18 cellular contexts compared by ENCODE assay signal in the genomic region with DNA sequence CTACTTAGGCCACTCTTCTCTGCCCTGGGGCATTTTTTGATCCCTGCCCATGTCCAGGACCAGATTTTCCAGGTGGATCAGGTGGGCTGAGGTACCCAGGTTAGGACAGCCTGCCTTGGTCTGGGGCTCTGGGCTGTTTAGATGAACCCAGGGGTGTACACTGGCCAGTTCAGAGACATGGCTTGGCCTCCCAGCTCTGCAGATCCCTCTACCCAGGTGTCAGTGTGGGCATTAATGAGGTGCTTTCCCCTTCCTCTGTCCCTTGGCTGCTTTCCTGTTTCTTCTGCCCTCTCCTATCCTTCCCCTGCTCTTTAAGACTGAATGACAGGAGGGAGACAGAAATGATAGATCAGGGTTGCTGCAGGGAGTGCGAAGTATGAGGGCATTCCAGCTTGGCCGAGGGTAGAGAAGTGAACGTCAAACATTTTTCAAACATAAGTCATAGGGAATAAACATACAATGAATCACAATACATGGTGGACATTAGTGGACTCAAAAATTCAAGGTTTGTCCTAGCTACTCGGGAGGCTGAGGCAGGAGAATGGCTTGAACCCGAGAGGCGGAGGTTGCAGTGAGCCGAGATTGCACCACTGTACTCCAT. TPM values are rescaled to one million over a fixed set of nuclear protein-coding genes. Genes with fewer than 3 reads are reported as not detected.
DNase-seq lines count a peak whose midpoint lies in the region; ATAC-seq and TF ChIP-seq lines count a peak whose summit lies in the region.
"Had no signal": no experiment of that assay in that cellular context is flagged by ENCODE, and none has a peak within 500 bp of the region (broad histone marks: within the 10 kb centered on the region; RNA-seq: fewer than 3 reads in every experiment).

No MANE protein-coding gene starts in this region.

- H3K36me3 ChIP-seq in IMR-90 (ENCODE audit: control insufficient read depth, insufficient read depth, low read length) (no peaks in the 10 kb centered on the region), mammary epithelial cell (ENCODE audit: insufficient read depth, low read length) (no peaks in the 10 kb centered on the region), mesenchymal stem cell (ENCODE audit: control insufficient read depth in 1 of 2, insufficient read depth in 2 of 2, low read depth in 1 of 2, low read length in 2 of 2) (peaks cover 0 to 14% of the 10 kb centered on the region in 2 experiments), esophagus squamous epithelium (no peaks in the 10 kb centered on the region)

- H4K20me1 ChIP-seq in IMR-90 (ENCODE audit: insufficient read depth, low read length): no peaks in the 10 kb centered on the region
- no peaks in the 10 kb centered on the region for H4K20me1 ChIP-seq in mammary epithelial cell (ENCODE audit: insufficient read depth, low read length)

- H3K79me2 ChIP-seq in mammary epithelial cell (ENCODE audit: insufficient read depth, low read length): no peaks in the 10 kb centered on the region
- H3K79me2 ChIP-seq: parathyroid adenoma had no signal

- H3K79me1 ChIP-seq in IMR-90 (ENCODE audit: low read depth in 1 of 2, low read length in 2 of 2) (no peaks in the 10 kb centered on the region), mesenchymal stem cell (replicated peaks; ENCODE audit: low read length, poor library complexity, severe bottlenecking) (no peaks in the 10 kb centered on the region)

- peak overlapping the region; percentile 77; the same call in 2 of the 3 replicates for H2BK15ac ChIP-seq in IMR-90 (ENCODE audit: low read depth, low read length)
- H2BK15ac ChIP-seq in mesenchymal stem cell (ENCODE audit: low read depth, poor library complexity, severe bottlenecking): no peak overlapping the region

- H3K14ac ChIP-seq in IMR-90 (replicated peaks; ENCODE audit: low read depth, low read length) (peak overlapping the region; percentile 58; the same call in 1 of the 2 replicates), mesenchymal stem cell (ENCODE audit: low read length in 2 of 2) (no peak overlapping the region)

- in situ Hi-C loops in IMR-90 (cut with MboI; ENCODE audit: low sequenced_read_pairs): loop anchor here (5.0 kb wide), 1 partner anchor 450 kb away; no protein-coding TSS in a partner anchor
- in situ Hi-C loops in mammary epithelial cell (cut with MboI; ENCODE audit: low sequenced_read_pairs in 2 of 2): loop anchor here in 1 of 2 donors (10.0 kb wide), 1 partner anchor 447 kb away; a partner anchor contains a TSS

- H2AK5ac ChIP-seq in IMR-90 (ENCODE audit: low read depth, low read length) (peak overlapping the region; percentile 80), mesenchymal stem cell (ENCODE audit: low read length, severe bottlenecking) (no peak overlapping the region)

- H2BK12ac ChIP-seq in mesenchymal stem cell (ENCODE audit: low read length in 2 of 2): no peak overlapping the region

- H3K27ac ChIP-seq in IMR-90 (ENCODE audit: insufficient read depth, low read length) (peak overlapping the region; percentile 8; the same call in 1 of the 2 replicates), mammary epithelial cell (ENCODE audit: insufficient read depth, low read depth, low read length) (no peak overlapping the region), mesenchymal stem cell (ENCODE audit: low read length, poor library complexity, severe bottlenecking) (no peak overlapping the region), esophagus squamous epithelium (no peak overlapping the region)
- H3K27ac ChIP-seq: epithelial cell of prostate, parathyroid adenoma had no signal

- H3K4me3 ChIP-seq in IMR-90 (ENCODE audit: insufficient read depth, low read depth, low read length) (no peak overlapping the region), mammary epithelial cell (replicated peaks in 1 of 3; ENCODE audit: insufficient read depth in 1 of 3, low read depth in 2 of 3, low read length in 3 of 3) (no peak overlapping the region), mesenchymal stem cell (ENCODE audit: insufficient read depth in 1 of 2, low read depth in 1 of 2, low read length in 2 of 2) (no peak overlapping the region), esophagus squamous epithelium (no peak overlapping the region)

- H2AFZ ChIP-seq in IMR-90 (replicated peaks; ENCODE audit: low read length, poor library complexity) (peak overlapping the region; percentile 47), mammary epithelial cell (ENCODE audit: low read depth, low read length) (no peak overlapping the region), mesenchymal stem cell (ENCODE audit: low read depth, low read length) (no peak overlapping the region)
- H2AFZ ChIP-seq: parathyroid adenoma had no signal

- H3K27me3 ChIP-seq in IMR-90 (ENCODE audit: control insufficient read depth, insufficient read depth, low read length): no peaks in the 10 kb centered on the region
- H3K27me3 ChIP-seq in mammary epithelial cell (ENCODE audit: insufficient read depth, low read length): no peaks in the 10 kb centered on the region
- no peaks in the 10 kb centered on the region for H3K27me3 ChIP-seq in mesenchymal stem cell (ENCODE audit: control insufficient read depth in 1 of 2, insufficient read depth in 1 of 2, low read length in 2 of 2)
- peaks cover 0 to 11% (median 0%) of the 10 kb centered on the region in 4 donors for H3K27me3 ChIP-seq in esophagus squamous epithelium

- TF ChIP-seq CTCF in IMR-90 (conservative IDR thresholded peaks at IDR 0.05; ENCODE audit: low read depth, low read length) (no peak), mammary epithelial cell (conservative IDR thresholded peaks at IDR 0.05 in 1 of 2, IDR thresholded peaks at IDR 0.05 in 1 of 2; ENCODE audit: extremely low read depth in 1 of 2, insufficient read depth in 1 of 2, low read depth in 1 of 2, low read length in 2 of 2) (no peak), esophagus squamous epithelium (IDR thresholded peaks at IDR 0.05) (no peak)

- H4K8ac ChIP-seq in IMR-90 (ENCODE audit: low read depth in 2 of 2, low read length in 2 of 2) (peak overlapping the region; percentile 45 to 80; a peak in 3 of 4 replicates), mesenchymal stem cell (ENCODE audit: low read length) (no peak overlapping the region)

- BruUV-seq in IMR-90 (replicated peaks; lab: Mats Ljungman, UMichigan) (no TSS peak), mammary epithelial cell (replicated peaks; lab: Mats Ljungman, UMichigan) (no TSS peak)

- POLR2A ChIA-PET in IMR-90 (lab: Charles Lee; ENCODE audit: unreplicated experiment): no interaction called here

- CTCF ChIA-PET in IMR-90 (lab: Yijun Ruan, JAX) (interaction anchor here (0.6 to 1.5 kb wide), 2 partner anchors 25 to 452 kb away, joined by 4 read pairs; no protein-coding TSS in a partner anchor), mammary epithelial cell (lab: Charles Lee; ENCODE audit: low non-redundant PET) (no interaction called here)

- peak overlapping the region; percentile 93 for H2BK5ac ChIP-seq in IMR-90 (ENCODE audit: low read depth, low read length, poor library complexity, severe bottlenecking)
- H2BK5ac ChIP-seq in mesenchymal stem cell (ENCODE audit: low read depth, low read length, poor library complexity, severe bottlenecking): no peak overlapping the region

- H3K4me2 ChIP-seq in IMR-90 (ENCODE audit: low read depth, low read length) (0 out of 2 replicates have a peak overlapping the region, but pooled peaks have one; percentile 16), mammary epithelial cell (ENCODE audit: insufficient read depth, low read depth, low read length) (no peak overlapping the region), mesenchymal stem cell (ENCODE audit: low read length, poor library complexity, severe bottlenecking) (no peak overlapping the region)

- H3K23ac ChIP-seq in IMR-90 (ENCODE audit: low read depth, low read length) (peak overlapping the region; percentile 86), mesenchymal stem cell (ENCODE audit: low read length in 2 of 2) (no peak overlapping the region)

- dilution Hi-C loops in IMR-90 (cut with HindIII; ENCODE audit: low sequenced_read_pairs, unreplicated experiment): no loop called here
- dilution Hi-C loops in mammary epithelial cell (cut with HindIII; ENCODE audit: low sequenced_read_pairs): no loop called here

- H4K91ac ChIP-seq in IMR-90 (ENCODE audit: insufficient read depth, low read depth, low read length) (peak overlapping the region; percentile 84), mesenchymal stem cell (ENCODE audit: low read length) (no peak overlapping the region)

- TF ChIP-seq RAD21 in IMR-90 (IDR thresholded peaks at IDR 0.05; ENCODE audit: low read length): no peak

- H3K9ac ChIP-seq in IMR-90 (ENCODE audit: low read depth, low read length) (no peak overlapping the region), mammary epithelial cell (ENCODE audit: insufficient read depth, low read length) (no peak overlapping the region), mesenchymal stem cell (ENCODE audit: low read length) (no peak overlapping the region)
- H3K9ac ChIP-seq: parathyroid adenoma had no signal

- ATAC-seq in IMR-90 (ENCODE audit: low read depth): peak; percentile 84

- H4K5ac ChIP-seq in IMR-90 (ENCODE audit: low read depth, low read length): peak overlapping the region; percentile 16; the same call in 1 of the 2 replicates

- H2BK120ac ChIP-seq in IMR-90 (ENCODE audit: low read depth, low read length) (peak overlapping the region; percentile 97), mesenchymal stem cell (ENCODE audit: low read depth, low read length) (no peak overlapping the region)

- H3K9me1 ChIP-seq in IMR-90 (ENCODE audit: insufficient read depth, low read length): peaks cover 14% of the 10 kb centered on the region; the same call in 1 of the 2 replicates

- H3K4me1 ChIP-seq in IMR-90 (ENCODE audit: control insufficient read depth, insufficient read depth, low read length): peaks cover 17% of the 10 kb centered on the region
- no peaks in the 10 kb centered on the region for H3K4me1 ChIP-seq in mammary epithelial cell (ENCODE audit: insufficient read depth, low read length)
- peaks cover 11% of the 10 kb centered on the region for H3K4me1 ChIP-seq in mesenchymal stem cell (ENCODE audit: control insufficient read depth, insufficient read depth, low read depth, low read length)
- no peaks in the 10 kb centered on the region for H3K4me1 ChIP-seq in esophagus squamous epithelium
- H3K4me1 ChIP-seq: parathyroid adenoma had no signal

- peak overlapping the region; percentile 23; the same call in 1 of the 2 replicates for H3K56ac ChIP-seq in IMR-90 (ENCODE audit: extremely low read depth, insufficient read depth, low read length)

- H3K9me3 ChIP-seq in IMR-90 (ENCODE audit: control insufficient read depth, insufficient read depth, low read length) (no peaks in the 10 kb centered on the region), mammary epithelial cell (replicated peaks; ENCODE audit: insufficient read depth, low read length) (no peaks in the 10 kb centered on the region), mesenchymal stem cell (ENCODE audit: control insufficient read depth, low read length) (no peaks in the 10 kb centered on the region), esophagus squamous epithelium (no peaks in the 10 kb centered on the region)

- WGBS in IMR-90 (ENCODE audit: extremely low coverage in 2 of 2, insufficient read length in 1 of 2), 2 experiments: no CpG with 5 or more reads among the region's 7 CpGs
- WGBS in mammary epithelial cell (ENCODE audit: low coverage, missing lambda C conversion rate): 84% methylated on average over 4 of the region's 7 CpGs
- 53% methylated on average over 5 of the region's 7 CpGs for WGBS in mesenchymal stem cell
- 77 to 88% methylated on average over 7 of the region's 7 CpGs for WGBS in esophagus squamous epithelium, 2 donors

- TF ChIP-seq POLR2A in IMR-90 (IDR thresholded peaks at IDR 0.05; ENCODE audit: low read depth, low read length) (no peak), esophagus squamous epithelium (IDR thresholded peaks at IDR 0.05) (no peak)

- intact Hi-C loops in IMR-90 (cut with micrococcal nuclease) (loop anchor here (10.0 kb wide), 1 partner anchor 177 kb away; no protein-coding TSS in a partner anchor), mammary epithelial cell (cut with micrococcal nuclease) (no loop called here), esophagus squamous epithelium (cut with DNase I) (no loop called here)

- H3K4ac ChIP-seq in IMR-90 (ENCODE audit: low read depth, low read length): peak overlapping the region; percentile 71
- no peak overlapping the region for H3K4ac ChIP-seq in mesenchymal stem cell (ENCODE audit: low read depth in 1 of 2, low read length in 2 of 2)

- H3K18ac ChIP-seq in IMR-90 (ENCODE audit: low read depth, low read length): peak overlapping the region; percentile 65; the same call in 1 of the 2 replicates
- H3K18ac ChIP-seq in mesenchymal stem cell (ENCODE audit: low read depth in 1 of 2, low read length in 2 of 2): no peak overlapping the region

- DNase-seq in AG08396 (ENCODE audit: low spot score) (peak; percentile 83), IMR-90 (peak; percentile 86), mammary epithelial cell (peak; percentile 40), mesenchymal stem cell (peak; percentile 59), NCI-H2107 treated with DMSO at 0.1 percent for 48 hours (lab: John Stamatoyannopoulos, UW; ENCODE audit: unreplicated experiment) (no peak), NCI-H446 treated with DMSO at 0.1 percent for 48 hours (lab: John Stamatoyannopoulos, UW) (no peak), DMS153 (lab: John Stamatoyannopoulos, UW) (no peak), esophagus squamous epithelium (lab: John Stamatoyannopoulos, UW) (no peak)
- DNase-seq: activated CD8-positive, alpha-beta memory T cell treated with anti-CD3 and anti-CD28 coated beads for 24 hours; activated gamma-delta T cell; C1 segment of cervical spinal cord; GF-D8; mesendoderm; NCI-H1092 had no signal

- peak overlapping the region; percentile 48 for H2AK9ac ChIP-seq in IMR-90 (replicated peaks; ENCODE audit: low read depth, low read length, poor library complexity)

- H2BK20ac ChIP-seq in IMR-90 (ENCODE audit: low read depth, low read length): peak overlapping the region; percentile 90

RNA-seq across cellular contexts. Expression of a gene that starts 30.5 kb away (rescaled TPM):
- total RNA-seq in IMR-90 (2012; rRNA removed) (not detected in 2 replicates), mammary epithelial cell (not detected), esophagus squamous epithelium (not detected)
- polyA plus RNA-seq in IMR-90 (2012; rRNA removed) (not detected in 2 replicates), mammary epithelial cell (not detected)
- polyA plus RNA-seq in IMR-90 (2012; cell fraction: cytosol; rRNA removed): not detected in 2 replicates
- not detected in 2 replicates for polyA plus RNA-seq in IMR-90 (2012; cell fraction: nucleus; rRNA removed; ENCODE audit: low replicate concordance)
- not detected for polyA minus RNA-seq in mammary epithelial cell
- polyA plus RNA-seq in mesenchymal stem cell (2013, experiment 1 of 2): not detected
- not detected for polyA plus RNA-seq in mesenchymal stem cell (2013, experiment 2 of 2)
- total RNA-seq: NCI-H460, urinary bladder had no signal
- polyA plus RNA-seq: urinary bladder had no signal

Comparison
In these comparisons a context has a peak if more than half of its experiments do, and no peak if none do; other contexts are left out.
1. DNase-seq: peak in AG08396 (single experiment), IMR-90 (single experiment), mammary epithelial cell (single experiment) and mesenchymal stem cell (single experiment); none in NCI-H2107 treated with DMSO at 0.1 percent for 48 hours (single experiment), NCI-H446 treated with DMSO at 0.1 percent for 48 hours (single experiment), DMS153 (single experiment) and esophagus squamous epithelium (single experiment).